ENCODE assay signal across 19 cellular contexts in the genomic region with DNA sequence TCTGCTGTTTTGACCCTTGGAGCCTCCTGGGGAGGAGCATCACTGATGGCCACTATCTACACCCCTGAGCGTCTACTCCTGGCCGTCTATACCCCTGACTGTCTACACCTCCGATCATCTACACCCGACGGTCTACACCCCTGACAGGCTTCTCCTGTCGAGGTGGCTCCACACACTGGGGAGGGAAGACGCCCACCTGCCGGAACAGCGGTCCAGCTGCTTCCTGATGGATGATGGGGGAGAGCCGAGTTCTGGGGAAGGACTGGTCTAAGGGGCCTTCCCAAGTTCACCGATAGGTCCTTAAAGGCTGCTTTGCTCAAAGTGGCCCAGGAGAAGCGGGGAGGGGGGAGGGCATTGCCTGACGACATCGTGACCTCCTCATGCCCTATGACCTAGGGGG. TPM values are rescaled to one million over a fixed set of nuclear protein-coding genes. Genes with fewer than 3 reads are reported as not detected.
DNase-seq lines count a peak whose midpoint lies in the region; ATAC-seq and TF ChIP-seq lines count a peak whose summit lies in the region.
"Had no signal": no experiment of that assay in that cellular context is flagged by ENCODE, and none has a peak within 500 bp of the region (broad histone marks: within the 10 kb centered on the region; RNA-seq: fewer than 3 reads in every experiment).

No MANE protein-coding gene starts in this region.

- H3K9me3 ChIP-seq in NT2/D1 (ENCODE audit: insufficient read depth, low read length) (peaks cover 17% of the 10 kb centered on the region; the same call in 1 of the 2 replicates), osteoblast (ENCODE audit: low read depth, low read length) (no peaks in the 10 kb centered on the region)
- H3K9me3 ChIP-seq: BLaER1, Caco-2 had no signal

- H3K4me1 ChIP-seq in NT2/D1 (ENCODE audit: insufficient read depth, insufficient read length) (peaks cover 16% of the 10 kb centered on the region), osteoblast (ENCODE audit: insufficient read depth, low read length) (no peaks in the 10 kb centered on the region)
- H3K4me1 ChIP-seq: Caco-2 had no signal

- peak overlapping the region; percentile 4 for H3K27ac Mint-ChIP-seq in activated CD4-positive, alpha-beta T cell treated with anti-CD3 and anti-CD28 coated beads, Interleukin-2, amount 10 ng/mL, durations not matched to agents 24 days and 14 days
- H3K27ac Mint-ChIP-seq in activated CD4-positive, alpha-beta T cell treated with anti-CD3 and anti-CD28 coated beads, Interleukin-2, amount 10 ng/mL, durations not matched to agents 7 days and 5 days: no peak overlapping the region
- H3K27ac Mint-ChIP-seq in glutamatergic neuron (ENCODE audit: unreplicated experiment): no peak overlapping the region
- H3K27ac Mint-ChIP-seq: CD8-positive, alpha-beta memory T cell; GM23338 had no signal

- H3K36me3 ChIP-seq in NT2/D1 (ENCODE audit: insufficient read depth, insufficient read length, low read length): peaks cover 86% of the 10 kb centered on the region
- H3K36me3 ChIP-seq in osteoblast (ENCODE audit: insufficient read depth, low read length): peaks cover 27% of the 10 kb centered on the region

- POLR2A ChIA-PET in activated CD4-positive, alpha-beta T cell treated with anti-CD3 and anti-CD28 coated beads, Interleukin-2, amount 10 ng/mL, durations not matched to agents 7 days and 5 days (lab: Charles Lee): no interaction called here

- H3K79me2 ChIP-seq in osteoblast (ENCODE audit: insufficient read depth, low read length): no peaks in the 10 kb centered on the region

- TF ChIP-seq CTCF in glutamatergic neuron (IDR thresholded peaks at IDR 0.05; ENCODE audit: partially characterized antibody, unreplicated experiment) (no peak), osteoblast (IDR thresholded peaks at IDR 0.05; ENCODE audit: extremely low read depth, low read depth, low read length) (no peak)

- peaks cover 3% of the 10 kb centered on the region for H3K36me3 Mint-ChIP-seq in activated CD4-positive, alpha-beta T cell treated with anti-CD3 and anti-CD28 coated beads, Interleukin-2, amount 10 ng/mL, durations not matched to agents 24 days and 14 days (ENCODE audit: low read depth)
- H3K36me3 Mint-ChIP-seq in activated CD4-positive, alpha-beta T cell treated with anti-CD3 and anti-CD28 coated beads, Interleukin-2, amount 10 ng/mL, durations not matched to agents 7 days and 5 days (ENCODE audit: low read depth): no peaks in the 10 kb centered on the region
- no peaks in the 10 kb centered on the region for H3K36me3 Mint-ChIP-seq in glutamatergic neuron (ENCODE audit: unreplicated experiment)

- no peak overlapping the region for H3K4me2 ChIP-seq in osteoblast (ENCODE audit: insufficient read depth, low read length)
- H3K4me2 ChIP-seq: BLaER1, GM23338 had no signal

- H3K4me1 Mint-ChIP-seq in activated CD4-positive, alpha-beta T cell treated with anti-CD3 and anti-CD28 coated beads, Interleukin-2, amount 10 ng/mL, durations not matched to agents 24 days and 14 days: no peaks in the 10 kb centered on the region
- peaks cover 5% of the 10 kb centered on the region for H3K4me1 Mint-ChIP-seq in activated CD4-positive, alpha-beta T cell treated with anti-CD3 and anti-CD28 coated beads, Interleukin-2, amount 10 ng/mL, durations not matched to agents 7 days and 5 days
- peaks cover 31% of the 10 kb centered on the region for H3K4me1 Mint-ChIP-seq in glutamatergic neuron (ENCODE audit: low read depth, unreplicated experiment)

- intact Hi-C loops in activated CD4-positive, alpha-beta T cell treated with anti-CD3 and anti-CD28 coated beads, Interleukin-2, amount 10 ng/mL, durations not matched to agents 24 days and 14 days (cut with micrococcal nuclease): loop anchor here (10.0 kb wide), 1 partner anchor 117 kb away; the partner anchor contains the start of gene SMARCD3

- CTCF ChIA-PET in activated CD4-positive, alpha-beta T cell treated with anti-CD3 and anti-CD28 coated beads, Interleukin-2, amount 10 ng/mL, durations not matched to agents 7 days and 5 days (lab: Charles Lee): interaction anchor here (0.7 to 2.1 kb wide), 4 partner anchors 10 to 168 kb away, joined by 3 to 7 read pairs (median 5); no protein-coding TSS in a partner anchor

- no peak for ATAC-seq in HG02610 (IDR thresholded peaks at IDR 0.05; ENCODE audit: unreplicated experiment)
- ATAC-seq: GM23338, HepG2 had no signal

- no peaks in the 10 kb centered on the region for H3K27me3 ChIP-seq in NT2/D1 (ENCODE audit: insufficient read depth, insufficient read length)
- no peaks in the 10 kb centered on the region for H3K27me3 ChIP-seq in osteoblast (ENCODE audit: insufficient read depth, low read length)
- H3K27me3 ChIP-seq: BLaER1 had no signal

- H3K9ac ChIP-seq in NT2/D1 (ENCODE audit: insufficient read length, low read depth): peak overlapping the region; percentile 11
- H3K9ac ChIP-seq: BLaER1 had no signal

- no peak overlapping the region for H3K27ac ChIP-seq in osteoblast (ENCODE audit: low read depth, low read length)
- H3K27ac ChIP-seq: 22Rv1, BLaER1 had no signal

- H3K9me3 Mint-ChIP-seq in activated CD4-positive, alpha-beta T cell treated with anti-CD3 and anti-CD28 coated beads, Interleukin-2, amount 10 ng/mL, durations not matched to agents 24 days and 14 days: no peaks in the 10 kb centered on the region
- H3K9me3 Mint-ChIP-seq in activated CD4-positive, alpha-beta T cell treated with anti-CD3 and anti-CD28 coated beads, Interleukin-2, amount 10 ng/mL, durations not matched to agents 7 days and 5 days: no peaks in the 10 kb centered on the region
- H3K9me3 Mint-ChIP-seq in glutamatergic neuron (ENCODE audit: unreplicated experiment): peaks cover 24% of the 10 kb centered on the region
- H3K9me3 Mint-ChIP-seq: CD8-positive, alpha-beta memory T cell; GM23338 had no signal

- no peaks in the 10 kb centered on the region for H3K27me3 Mint-ChIP-seq in activated CD4-positive, alpha-beta T cell treated with anti-CD3 and anti-CD28 coated beads, Interleukin-2, amount 10 ng/mL, durations not matched to agents 24 days and 14 days
- H3K27me3 Mint-ChIP-seq in activated CD4-positive, alpha-beta T cell treated with anti-CD3 and anti-CD28 coated beads, Interleukin-2, amount 10 ng/mL, durations not matched to agents 7 days and 5 days: no peaks in the 10 kb centered on the region
- H3K27me3 Mint-ChIP-seq in glutamatergic neuron (ENCODE audit: unreplicated experiment): peaks cover 34% of the 10 kb centered on the region
- H3K27me3 Mint-ChIP-seq: CD8-positive, alpha-beta memory T cell had no signal

- peaks cover 31% of the 10 kb centered on the region for H4K20me1 ChIP-seq in osteoblast (ENCODE audit: insufficient read depth, low read length)

- no peak overlapping the region for H2AFZ ChIP-seq in osteoblast (ENCODE audit: low read length)
- H2AFZ ChIP-seq: GM23338 had no signal

- in situ Hi-C loops in ACHN (cut with HindIII; ENCODE audit: low pct_ligation_motif_present, low pct_unique_long_range_greater_than_20kb, low sequenced_read_pairs): no loop called here

- no peak overlapping the region for H3K4me3 Mint-ChIP-seq in activated CD4-positive, alpha-beta T cell treated with anti-CD3 and anti-CD28 coated beads, Interleukin-2, amount 10 ng/mL, durations not matched to agents 24 days and 14 days
- H3K4me3 Mint-ChIP-seq in activated CD4-positive, alpha-beta T cell treated with anti-CD3 and anti-CD28 coated beads, Interleukin-2, amount 10 ng/mL, durations not matched to agents 7 days and 5 days: no peak overlapping the region
- H3K4me3 Mint-ChIP-seq in glutamatergic neuron (ENCODE audit: unreplicated experiment): peak overlapping the region; percentile 79
- H3K4me3 Mint-ChIP-seq: CD8-positive, alpha-beta memory T cell; GM23338 had no signal

- no peak for DNase-seq in activated CD4-positive, alpha-beta T cell treated with anti-CD3 and anti-CD28 coated beads, Interleukin-2, amount 10 ng/mL, durations not matched to agents 24 days and 14 days
- no peak for DNase-seq in activated CD4-positive, alpha-beta T cell treated with anti-CD3 and anti-CD28 coated beads, Interleukin-2, amount 10 ng/mL, durations not matched to agents 7 days and 5 days
- DNase-seq in NT2/D1 (ENCODE audit: low read depth, low spot score) (no peak), glutamatergic neuron (no peak), osteoblast (ENCODE audit: insufficient read length, low spot score, missing footprints) (peak; percentile 84), SIG-M5 (lab: John Stamatoyannopoulos, UW) (no peak), ACHN (no peak)
- DNase-seq: AML-193; Caco-2; CD8-positive, alpha-beta memory T cell; DMS53; GF-D8; H7 had no signal

- no peak overlapping the region for H3K4me3 ChIP-seq in NT2/D1 (ENCODE audit: insufficient read length, low read depth)
- no peak overlapping the region for H3K4me3 ChIP-seq in osteoblast (ENCODE audit: insufficient read depth, low read length)
- H3K4me3 ChIP-seq: BLaER1, GM23338 had no signal

RNA-seq across cellular contexts. Expression of gene GBX1, which starts 39.4 kb away (rescaled TPM):
- not detected in 2 replicates for total RNA-seq in activated CD4-positive, alpha-beta T cell treated with anti-CD3 and anti-CD28 coated beads, Interleukin-2, amount 10 ng/mL, durations not matched to agents 24 days and 14 days
- not detected for total RNA-seq in activated CD4-positive, alpha-beta T cell treated with anti-CD3 and anti-CD28 coated beads, Interleukin-2, amount 10 ng/mL, durations not matched to agents 7 days and 5 days
- not detected for total RNA-seq in glutamatergic neuron (ENCODE audit: unreplicated experiment)
- total RNA-seq in osteoblast: not detected in 2 replicates
- total RNA-seq: A673; Caco-2; CD8-positive, alpha-beta memory T cell; HepG2 had no signal

RNA-seq across cellular contexts. Expression of gene AGAP3, which starts 41.9 kb away (rescaled TPM):
- 54.3 and 60.0 TPM in 2 replicates for total RNA-seq in activated CD4-positive, alpha-beta T cell treated with anti-CD3 and anti-CD28 coated beads, Interleukin-2, amount 10 ng/mL, durations not matched to agents 24 days and 14 days
- 10 to 100 TPM; 18.1 to 19.7 TPM for total RNA-seq in activated CD4-positive, alpha-beta T cell treated with anti-CD3 and anti-CD28 coated beads, Interleukin-2, amount 10 ng/mL, durations not matched to agents 7 days and 5 days
- total RNA-seq in glutamatergic neuron (ENCODE audit: unreplicated experiment): 406 TPM
- 39.8 and 45.7 TPM in 2 replicates for total RNA-seq in osteoblast

RNA-seq across cellular contexts. Expression of gene TMUB1, which starts 44.9 kb away (rescaled TPM):
- 53.8 and 59.2 TPM in 2 replicates for total RNA-seq in activated CD4-positive, alpha-beta T cell treated with anti-CD3 and anti-CD28 coated beads, Interleukin-2, amount 10 ng/mL, durations not matched to agents 24 days and 14 days
- total RNA-seq in activated CD4-positive, alpha-beta T cell treated with anti-CD3 and anti-CD28 coated beads, Interleukin-2, amount 10 ng/mL, durations not matched to agents 7 days and 5 days: 10 to 100 TPM; 73.7 to 77.1 TPM
- total RNA-seq in glutamatergic neuron (ENCODE audit: unreplicated experiment) (45.7 TPM), osteoblast (17.4 and 18.1 TPM in 2 replicates)

RNA-seq across cellular contexts. Expression of gene FASTK, which starts 47.5 kb away (rescaled TPM):
- total RNA-seq in activated CD4-positive, alpha-beta T cell treated with anti-CD3 and anti-CD28 coated beads, Interleukin-2, amount 10 ng/mL, durations not matched to agents 24 days and 14 days: 90.8 and 92.3 TPM in 2 replicates
- 10 to 100 TPM; 76.4 to 85.9 TPM for total RNA-seq in activated CD4-positive, alpha-beta T cell treated with anti-CD3 and anti-CD28 coated beads, Interleukin-2, amount 10 ng/mL, durations not matched to agents 7 days and 5 days
- 64.7 TPM for total RNA-seq in glutamatergic neuron (ENCODE audit: unreplicated experiment)
- 87.6 and 95.2 TPM in 2 replicates for total RNA-seq in osteoblast

RNA-seq across cellular contexts. Expression of gene ASB10, which starts 58.9 kb away (rescaled TPM):
- not detected in 2 replicates for total RNA-seq in activated CD4-positive, alpha-beta T cell treated with anti-CD3 and anti-CD28 coated beads, Interleukin-2, amount 10 ng/mL, durations not matched to agents 24 days and 14 days
- not detected for total RNA-seq in activated CD4-positive, alpha-beta T cell treated with anti-CD3 and anti-CD28 coated beads, Interleukin-2, amount 10 ng/mL, durations not matched to agents 7 days and 5 days
- total RNA-seq in glutamatergic neuron (ENCODE audit: unreplicated experiment) (not detected), osteoblast (not detected in 2 replicates)
- total RNA-seq: A673; Caco-2; CD8-positive, alpha-beta memory T cell; GM23338; H7; HepG2 had no signal
